ENCODE assay signal across 1 cellular context in genomic region chr2:240130393-240131195, GRCh38.
A peak's percentile ranks its signal among the peaks of the same experiment; 100 is the strongest.
TF ChIP-seq lines count a peak whose summit lies in the region.

No MANE protein-coding gene starts in this region.

TF ChIP-seq in HepG2, 621 proteins besides CTCF, POLR2A, EP300 and RAD21:
- TF ChIP-seq ZNF589 (CRISPR knock-in tag; conservative IDR thresholded peaks at IDR 0.05) (no peak), ZBTB7A (CRISPR knock-in tag; IDR thresholded peaks at IDR 0.05) (0 out of 2 replicates have a peak, but pooled peaks have one; percentile 28)
